ENCODE assay signal across 8 cellular contexts in the genomic region with DNA sequence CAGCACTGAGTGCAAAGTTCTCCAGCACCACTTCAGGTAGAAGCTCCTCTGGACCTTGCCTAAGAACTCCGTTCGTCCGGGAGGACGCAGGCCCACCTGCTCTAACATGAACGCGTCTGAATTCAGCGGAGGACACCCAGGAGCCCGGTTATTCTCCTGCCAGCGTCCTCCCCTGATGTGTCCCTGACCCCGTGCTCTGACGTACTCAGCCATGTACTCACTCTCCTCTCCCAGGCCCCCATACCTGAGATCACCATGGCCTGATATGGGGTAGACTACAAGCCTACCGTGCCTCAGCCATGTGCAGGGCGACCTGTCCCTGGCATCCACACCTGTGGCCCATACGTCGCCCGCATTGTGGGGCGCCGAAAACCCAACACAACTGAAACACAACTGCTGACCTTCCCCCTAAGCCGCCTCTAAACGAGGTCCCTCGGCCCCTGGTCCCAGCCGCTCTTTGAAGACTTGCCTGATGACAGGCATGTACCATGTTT. TPM values are rescaled to one million over a fixed set of nuclear protein-coding genes. Genes with fewer than 3 reads are reported as not detected.
DNase-seq lines count a peak whose midpoint lies in the region; ATAC-seq and TF ChIP-seq lines count a peak whose summit lies in the region.

No MANE protein-coding gene starts in this region.

- no peaks in the 10 kb centered on the region for H3K27me3 ChIP-seq in aorta (ENCODE audit: control insufficient read depth in 1 of 2, insufficient read depth in 2 of 2, low read length in 1 of 2)

- 9 to 12% methylated on average over 22 of the region's 22 CpGs for WGBS in aorta, 2 donors

- peak overlapping the region in 1 of 2 donors; percentile 87 for H3K27ac ChIP-seq in aorta (ENCODE audit: low read depth in 1 of 2, low read length in 2 of 2)

- H3K4me3 ChIP-seq in choroid plexus epithelial cell (ENCODE audit: low read depth, low read length), result peak overlapping the region; percentile 97
- peak overlapping the region; percentile 71 to 79 for H3K4me3 ChIP-seq in aorta (ENCODE audit: low read length in 2 of 2)

- H3K27me3 Mint-ChIP-seq in mesothelial cell of epicardium (ENCODE audit: low read depth), result no peaks in the 10 kb centered on the region

- no peaks in the 10 kb centered on the region for H3K9me3 ChIP-seq in aorta (ENCODE audit: control insufficient read depth, low read length)

- peak overlapping the region; percentile 94 for H3K27ac Mint-ChIP-seq in mesothelial cell of epicardium

- peaks cover 4% of the 10 kb centered on the region for H3K36me3 Mint-ChIP-seq in mesothelial cell of epicardium

- H3K4me1 ChIP-seq in aorta (ENCODE audit: control insufficient read depth in 1 of 2, insufficient read depth in 2 of 2, low read length in 2 of 2), result no peaks in the 10 kb centered on the region

- peak overlapping the region; percentile 83 for H3K4me3 Mint-ChIP-seq in mesothelial cell of epicardium

- H3K4me1 Mint-ChIP-seq in mesothelial cell of epicardium, result peaks cover 23% of the 10 kb centered on the region

- H3K9me3 Mint-ChIP-seq in mesothelial cell of epicardium, result no peaks in the 10 kb centered on the region

- H3K36me3 ChIP-seq in aorta (ENCODE audit: control insufficient read depth in 1 of 2, insufficient read depth in 2 of 2, low read length in 1 of 2), result no peaks in the 10 kb centered on the region

- ATAC-seq in GM18909 (IDR thresholded peaks at IDR 0.05; ENCODE audit: poor library complexity, unreplicated experiment), result peak; percentile 4
- ATAC-seq in aorta (ENCODE audit: low FRiP score), result peak; percentile 3

- TF ChIP-seq CTCF in choroid plexus epithelial cell (conservative IDR thresholded peaks at IDR 0.05; ENCODE audit: low read depth, low read length), result no peak
- no peak for TF ChIP-seq CTCF in mesothelial cell of epicardium (IDR thresholded peaks at IDR 0.05; ENCODE audit: unreplicated experiment)

- DNase-seq in NCI-H146 (lab: John Stamatoyannopoulos, UW) (peak; percentile 55), choroid plexus epithelial cell (ENCODE audit: low read depth) (peak; percentile 38), mesothelial cell of epicardium (ENCODE audit: low spot score in 2 of 2, unreplicated experiment in 2 of 2) (no peak), aorta (no peak), NCI-H446 treated with DMSO at 0.1 percent for 48 hours (lab: John Stamatoyannopoulos, UW) (no peak), COLO829 (ENCODE audit: low spot score) (no peak), GF-D8 (lab: John Stamatoyannopoulos, UW) (no peak)

- intact Hi-C loops in aorta (cut with DNase I), result no loop called here

RNA-seq across cellular contexts. Expression of gene ZNF584, which starts 0.7 kb away (rescaled TPM):
- total RNA-seq in mesothelial cell of epicardium, result 12.0 to 16.4 TPM (median 15.3 TPM) in 3 replicates
- 10 to 100 TPM; 11.8 to 13.4 TPM for total RNA-seq in aorta
- polyA plus RNA-seq in aorta, result 10 to 100 TPM in 1 of 2 donors, under 1 TPM in 1; 0.75 to 10.3 TPM

RNA-seq across cellular contexts. Expression of gene RNF225, which starts 12.2 kb away (rescaled TPM):
- total RNA-seq in mesothelial cell of epicardium, result 0.83 to 1.3 TPM (median 1.2 TPM) in 3 replicates
- total RNA-seq in aorta, result not detected
- not detected for polyA plus RNA-seq in aorta

RNA-seq across cellular contexts. Expression of gene RPS5, which starts 20.6 kb away (rescaled TPM):
- 985 to 1,018 TPM (median 1,016 TPM) in 3 replicates for total RNA-seq in mesothelial cell of epicardium
- total RNA-seq in aorta, result 100 to 1,000 TPM; 609 to 674 TPM
- 1,000 to 10,000 TPM; 1,453 to 1,636 TPM for polyA plus RNA-seq in aorta

RNA-seq across cellular contexts. Expression of gene ZNF837, which starts 26.9 kb away (rescaled TPM):
- total RNA-seq in mesothelial cell of epicardium (3.1 to 4.2 TPM (median 3.9 TPM) in 3 replicates), aorta (1 to 10 TPM in 1 of 2 donors, under 1 TPM in 1; 0.65 to 1.8 TPM)
- polyA plus RNA-seq in aorta, result 1 to 10 TPM in 1 of 2 donors, under 1 TPM in 1; 0.75 to 1.2 TPM

RNA-seq across cellular contexts. Expression of gene ZNF132, which starts 32.2 kb away (rescaled TPM):
- total RNA-seq in mesothelial cell of epicardium (4.2 to 4.8 TPM (median 4.4 TPM) in 3 replicates), aorta (1 to 10 TPM; 4.5 to 5.4 TPM)
- polyA plus RNA-seq in aorta, result 1 to 10 TPM in 1 of 2 donors, under 1 TPM in 1; 0.38 to 1.4 TPM

Comparison
In these comparisons a context has a peak if more than half of its experiments do, and no peak if none do; other contexts are left out.
1. DNase-seq: peak in NCI-H146 (single experiment) and choroid plexus epithelial cell (single experiment); none in mesothelial cell of epicardium (0 of 2), aorta (0 of 2), NCI-H446 treated with DMSO at 0.1 percent for 48 hours (single experiment), COLO829 (single experiment) and GF-D8 (single experiment).